In the genomic region with DNA sequence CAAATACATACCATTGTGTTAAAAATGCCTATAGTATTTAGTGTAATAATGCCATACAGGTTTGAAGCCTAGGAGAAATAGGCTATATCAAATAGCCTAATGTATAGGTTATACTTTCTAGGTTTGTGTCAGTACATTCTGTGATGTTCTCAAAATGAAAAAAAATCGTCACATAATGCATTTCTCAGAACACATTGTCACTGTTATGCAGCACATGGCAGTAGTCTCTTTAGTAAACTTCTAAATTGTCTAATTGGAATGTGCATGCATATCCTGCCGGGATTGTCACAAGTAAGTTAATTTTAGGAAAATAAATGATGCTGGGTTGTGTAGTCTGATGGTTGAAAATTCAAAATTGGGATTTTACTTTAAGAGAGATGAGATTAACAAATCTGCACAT, we compare ENCODE assay signal across 34 cellular contexts.
"Had no signal": no experiment of that assay in that cellular context is flagged by ENCODE, and none has a peak within 500 bp of the region (broad histone marks: within the 10 kb centered on the region; RNA-seq: fewer than 3 reads in every experiment).

No MANE protein-coding gene starts in this region.

- H3K27me3 ChIP-seq: MG63 had no signal

- H3K9me3 ChIP-seq: MG63 had no signal

- H3K4me3 ChIP-seq: MG63 had no signal

- DNase-seq: Karpas-422, Kasumi-1, MG63, MM.1S, MV-4-11, NCI-H1048, NCI-H1092, NCI-H1092 treated with DMSO at 0.1 percent for 48 hours, NCI-H1105, NCI-H1105 treated with DMSO at 0.1 percent for 48 hours, NCI-H1417, NCI-H1417 treated with DMSO at 0.1 percent for 48 hours, NCI-H1436, NCI-H1436 treated with DMSO at 0.1 percent for 48 hours, NCI-H146, NCI-H1694, NCI-H1694 treated with DMSO at 0.1 percent for 48 hours, NCI-H187, NCI-H187 treated with DMSO at 0.1 percent for 48 hours, NCI-H1930, NCI-H2029, NCI-H2029 treated with DMSO at 0.1 percent for 48 hours, NCI-H2081, NCI-H2081 treated with DMSO at 0.1 percent for 48 hours, NCI-H2107, NCI-H2171, NCI-H2171 treated with DMSO at 0.1 percent for 48 hours, NCI-H2227 treated with DMSO at 0.1 percent for 48 hours, NCI-H226, NCI-H345, NCI-H446, NCI-H446 treated with DMSO at 0.1 percent for 48 hours, NCI-H510A, NCI-H510A treated with DMSO at 0.1 percent for 48 hours had no signal

- H3K36me3 ChIP-seq: MG63 had no signal
